ENCODE assay signal across 8 cellular contexts in genomic region chrX:67545772-67546495, GRCh38. TPM values are rescaled to one million over a fixed set of nuclear protein-coding genes. Genes with fewer than 3 reads are reported as not detected.
DNase-seq lines count a peak whose midpoint lies in the region; ATAC-seq and TF ChIP-seq lines count a peak whose summit lies in the region.

No MANE protein-coding gene starts in this region.

- no peak overlapping the region for H3K9ac ChIP-seq in rectal smooth muscle tissue (ENCODE audit: low read length)

- no peak overlapping the region for H3K27ac ChIP-seq in rectal smooth muscle tissue (ENCODE audit: low read depth, low read length)

- CTCF ChIA-PET in GM10248 (lab: Yijun Ruan, JAX), result no interaction called here

- no peaks in the 10 kb centered on the region for H3K27me3 ChIP-seq in rectal smooth muscle tissue (ENCODE audit: control insufficient read depth, insufficient read depth, low read length)

- H3K27ac Mint-ChIP-seq in T-helper 17 cell, result no peak overlapping the region

- H3K27me3 Mint-ChIP-seq in T-helper 17 cell, result peaks cover 32% of the 10 kb centered on the region

- H3K4me3 Mint-ChIP-seq in T-helper 17 cell, result peak overlapping the region; percentile 39

- H3K36me3 ChIP-seq in rectal smooth muscle tissue (ENCODE audit: control insufficient read depth, insufficient read depth, low read length), result no peaks in the 10 kb centered on the region

- H3K4me3 ChIP-seq in rectal smooth muscle tissue (ENCODE audit: low read length), result peak overlapping the region; percentile 47

- H3K4me1 ChIP-seq in rectal smooth muscle tissue (ENCODE audit: control insufficient read depth, insufficient read depth, low read length), result no peaks in the 10 kb centered on the region

- no peak for TF ChIP-seq CTCF in GM10248 (IDR thresholded peaks at IDR 0.05; ENCODE audit: control extremely low read depth, extremely low read depth, low read depth, missing control alignments)

- no peaks in the 10 kb centered on the region for H3K9me3 ChIP-seq in T-helper 17 cell (ENCODE audit: control insufficient read depth, low read length, poor library complexity, severe bottlenecking)

- H3K4me1 Mint-ChIP-seq in T-helper 17 cell, result peaks cover 2% of the 10 kb centered on the region

- H3K36me3 Mint-ChIP-seq in T-helper 17 cell (ENCODE audit: low read depth), result no peaks in the 10 kb centered on the region

- DNase-seq in GM10248 (ENCODE audit: extremely low spot score) (peak; percentile 9), T-helper 17 cell (no peak), left cardiac atrium (peak; percentile 45), D341Med (ENCODE audit: low spot score) (no peak), MV-4-11 (lab: John Stamatoyannopoulos, UW) (no peak), NK-92 (lab: John Stamatoyannopoulos, UW; ENCODE audit: unreplicated experiment) (no peak), activated gamma-delta T cell (lab: John Stamatoyannopoulos, UW) (no peak)

- intact Hi-C loops in left cardiac atrium (cut with DNase I), result no loop called here

- POLR2A ChIA-PET in GM10248 (lab: Yijun Ruan, JAX), result no interaction called here

- ATAC-seq in T-helper 17 cell (no peak), left cardiac atrium (peak; percentile 38 to 60)

RNA-seq across cellular contexts. Expression of gene AR, which starts 2.1 kb away (rescaled TPM):
- 1 to 10 TPM in 1 of 2 donors, under 1 TPM in 1; 0.22 to 1.5 TPM for total RNA-seq in T-helper 17 cell
- 10 to 100 TPM in 1 of 2 donors, 1 to 10 TPM in 1; 9.4 to 14.4 TPM for total RNA-seq in left cardiac atrium

Comparison
In these comparisons a context has a peak if more than half of its experiments do, and no peak if none do; other contexts are left out.
1. DNase-seq: peak in GM10248 (single experiment) and left cardiac atrium (single experiment); none in T-helper 17 cell (0 of 3), D341Med (single experiment), MV-4-11 (single experiment), NK-92 (single experiment) and activated gamma-delta T cell (single experiment).
2. RNA of gene AR, which starts 2.1 kb away (total RNA-seq): 9.4 to 14.4 TPM in left cardiac atrium; 0.22 to 1.5 TPM in T-helper 17 cell; every median in the first group is over 4 times any median in the second.